ENCODE assay signal across 16 cellular contexts in the genomic region with DNA sequence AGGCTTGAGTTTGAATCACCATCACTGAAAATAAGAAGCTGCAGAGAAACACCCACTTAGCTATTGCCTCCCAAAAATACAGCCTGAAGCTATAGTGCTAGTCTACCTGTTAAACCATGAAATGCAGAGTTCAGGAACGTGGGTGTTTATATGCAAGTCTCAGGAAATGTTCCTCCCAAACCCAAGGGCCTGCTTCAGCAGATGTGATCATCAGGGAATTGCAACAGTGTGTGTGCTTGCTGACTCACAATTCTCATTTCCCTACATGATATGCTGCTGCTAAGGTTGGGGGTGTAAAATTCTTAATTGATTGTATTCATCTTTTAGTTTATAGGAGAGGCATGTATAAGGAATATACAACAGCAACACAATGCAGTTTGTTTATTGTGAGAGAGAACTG. TPM values are rescaled to one million over a fixed set of nuclear protein-coding genes. Genes with fewer than 3 reads are reported as not detected.
A peak's percentile ranks its signal among the peaks of the same experiment; 100 is the strongest.
DNase-seq lines count a peak whose midpoint lies in the region; ATAC-seq and TF ChIP-seq lines count a peak whose summit lies in the region.
"Had no signal": no experiment of that assay in that cellular context is flagged by ENCODE, and none has a peak within 500 bp of the region (broad histone marks: within the 10 kb centered on the region; RNA-seq: fewer than 3 reads in every experiment).

No MANE protein-coding gene starts in this region.

- no peak overlapping the region for H2AFZ ChIP-seq in neuronal stem cell (ENCODE audit: low read length)

- no peak overlapping the region for H3K4me3 ChIP-seq in breast epithelium
- H3K4me3 ChIP-seq in foreskin fibroblast (ENCODE audit: low read depth in 1 of 2, low read length in 2 of 2), result no peak overlapping the region
- no peak overlapping the region for H3K4me3 ChIP-seq in neuronal stem cell (ENCODE audit: low read length in 2 of 2)
- H3K4me3 ChIP-seq in SJCRH30, result no peak overlapping the region
- H3K4me3 ChIP-seq in lower lobe of right lung, result no peak overlapping the region
- H3K4me3 ChIP-seq in left ventricle myocardium inferior, result no peak overlapping the region
- H3K4me3 ChIP-seq: BLaER1, gastroesophageal sphincter, GM12878 had no signal

- H3K4me2 ChIP-seq in neuronal stem cell (ENCODE audit: insufficient read depth, low read length, poor library complexity, severe bottlenecking), result no peak overlapping the region
- H3K4me2 ChIP-seq: BLaER1 had no signal

- H3K9ac ChIP-seq in neuronal stem cell (ENCODE audit: low read depth, low read length, poor library complexity), result no peak overlapping the region
- H3K9ac ChIP-seq: BLaER1 had no signal

- H3K4me3 Mint-ChIP-seq in MCF 10A (ENCODE audit: unreplicated experiment), result peak overlapping the region; percentile 25
- no peak overlapping the region for H3K4me3 Mint-ChIP-seq in activated T-helper 17 cell treated with anti-CD3 and anti-CD28 coated beads, Interleukin-2, amount 50 U/mL, for 72 hours

- no peak overlapping the region for H2BK12ac ChIP-seq in neuronal stem cell (ENCODE audit: low read length)

- TF ChIP-seq CTCF in MCF 10A (IDR thresholded peaks at IDR 0.05; ENCODE audit: unreplicated experiment) (no peak), breast epithelium (IDR thresholded peaks at IDR 0.05) (no peak), foreskin fibroblast (IDR thresholded peaks at IDR 0.05; ENCODE audit: low read depth, low read length) (no peak), lower lobe of right lung (IDR thresholded peaks at IDR 0.05) (no peak), left ventricle myocardium inferior (IDR thresholded peaks at IDR 0.05; ENCODE audit: borderline replicate concordance) (no peak)

- no peak overlapping the region for H3K18ac ChIP-seq in neuronal stem cell (ENCODE audit: low read length)

- no peak overlapping the region for H3K23ac ChIP-seq in neuronal stem cell (ENCODE audit: low read depth, low read length, poor library complexity)

- H3K27ac ChIP-seq in breast epithelium (no peak overlapping the region), neuronal stem cell (replicated peaks; ENCODE audit: low read length) (no peak overlapping the region), SJCRH30 (no peak overlapping the region), lower lobe of right lung (no peak overlapping the region), left ventricle myocardium inferior (replicated peaks) (no peak overlapping the region)
- H3K27ac ChIP-seq: BLaER1, gastroesophageal sphincter had no signal

- ATAC-seq in activated T-helper 17 cell treated with anti-CD3 and anti-CD28 coated beads, Interleukin-2, amount 50 U/mL, for 72 hours (replicated peaks), result peak; percentile 68
- no peak for ATAC-seq in lower lobe of right lung
- ATAC-seq: gastroesophageal sphincter; GM12878; stimulated activated naive CD8-positive, alpha-beta T cell treated with anti-CD3 and anti-CD28 coated beads, Interleukin-15, Interleukin-2, amounts not matched to agents 100 U/mL and 50 U/mL, for 24 hours had no signal

- no peak overlapping the region for H2BK15ac ChIP-seq in neuronal stem cell (ENCODE audit: low read length)

- no peak overlapping the region for H4K8ac ChIP-seq in neuronal stem cell (ENCODE audit: low read depth, low read length)

- no peaks in the 10 kb centered on the region for H3K27me3 ChIP-seq in breast epithelium
- no peaks in the 10 kb centered on the region for H3K27me3 ChIP-seq in neuronal stem cell (ENCODE audit: control insufficient read depth in 3 of 3, insufficient read depth in 3 of 3, low read depth in 1 of 3, low read length in 3 of 3)
- H3K27me3 ChIP-seq in SJCRH30, result no peaks in the 10 kb centered on the region
- H3K27me3 ChIP-seq in lower lobe of right lung (ENCODE audit: low read depth), result no peaks in the 10 kb centered on the region
- no peaks in the 10 kb centered on the region for H3K27me3 ChIP-seq in left ventricle myocardium inferior (ENCODE audit: low read depth)
- H3K27me3 ChIP-seq: BLaER1, gastroesophageal sphincter had no signal

- H3K27ac Mint-ChIP-seq in MCF 10A (ENCODE audit: low read depth, unreplicated experiment), result peak overlapping the region; percentile 42
- peak overlapping the region; percentile 25 for H3K27ac Mint-ChIP-seq in activated T-helper 17 cell treated with anti-CD3 and anti-CD28 coated beads, Interleukin-2, amount 50 U/mL, for 72 hours

- H3K4me1 Mint-ChIP-seq in MCF 10A (ENCODE audit: insufficient read depth, unreplicated experiment), result peaks cover 8% of the 10 kb centered on the region
- H3K4me1 Mint-ChIP-seq in activated T-helper 17 cell treated with anti-CD3 and anti-CD28 coated beads, Interleukin-2, amount 50 U/mL, for 72 hours, result no peaks in the 10 kb centered on the region

- H3K36me3 ChIP-seq in breast epithelium, result no peaks in the 10 kb centered on the region
- peaks cover 22 to 93% of the 10 kb centered on the region in 2 donors for H3K36me3 ChIP-seq in neuronal stem cell (replicated peaks in 1 of 2; ENCODE audit: control insufficient read depth in 2 of 2, insufficient read depth in 2 of 2, low read length in 2 of 2)
- peaks cover 91% of the 10 kb centered on the region for H3K36me3 ChIP-seq in SJCRH30
- peaks cover 96% of the 10 kb centered on the region for H3K36me3 ChIP-seq in lower lobe of right lung
- peaks cover 94% of the 10 kb centered on the region for H3K36me3 ChIP-seq in left ventricle myocardium inferior

- H3K4me1 ChIP-seq in breast epithelium (no peaks in the 10 kb centered on the region), neuronal stem cell (ENCODE audit: control insufficient read depth in 2 of 2, insufficient read depth in 1 of 2, low read depth in 1 of 2, low read length in 2 of 2) (no peaks in the 10 kb centered on the region), SJCRH30 (no peaks in the 10 kb centered on the region), lower lobe of right lung (no peaks in the 10 kb centered on the region), left ventricle myocardium inferior (no peaks in the 10 kb centered on the region)
- H3K4me1 ChIP-seq: BLaER1, gastroesophageal sphincter had no signal

- no TSS peak for BruUV-seq in MCF 10A (replicated peaks; lab: Mats Ljungman, UMichigan)

- no CpG with 5 or more reads among the region's 1 CpG for WGBS in neuronal stem cell (ENCODE audit: extremely low coverage in 2 of 2, insufficient read length in 2 of 2, insufficient replicate concordance in 1 of 2), 2 donors

- no peak overlapping the region for H4K91ac ChIP-seq in neuronal stem cell (ENCODE audit: low read depth, low read length, poor library complexity)

- intact Hi-C loops in MCF 10A (cut with micrococcal nuclease), result loop anchor here (2.0 kb wide), 1 partner anchor 61 kb away; a partner anchor contains a TSS
- intact Hi-C loops in breast epithelium (cut with DNase I; ENCODE audit: low total_unique reads), result no loop called here
- intact Hi-C loops in lower lobe of right lung (cut with DNase I), result no loop called here
- intact Hi-C loops in left ventricle myocardium inferior (cut with micrococcal nuclease), result no loop called here

- DNase-seq in MCF 10A (ENCODE audit: unreplicated experiment) (peak; percentile 87), breast epithelium (ENCODE audit: low spot score in 2 of 2) (no peak), foreskin fibroblast (peak; percentile 75 to 88), neuronal stem cell (ENCODE audit: low spot score) (no peak), SJCRH30 (no peak), lower lobe of right lung (no peak), left ventricle myocardium inferior (no peak)
- DNase-seq: activated CD4-positive, alpha-beta T cell treated with anti-CD3 and anti-CD28 coated beads, Interleukin-2, amount 50 U/mL, for 1 hour; midbrain; NCI-H345; stimulated activated CD4-positive, alpha-beta T cell treated with anti-CD3 and anti-CD28 coated beads, Interleukin-12 subunit alpha, Interleukin-12 subunit beta, amount 100 ng/mL, for 4 hours; stimulated activated naive CD8-positive, alpha-beta T cell treated with anti-CD3 and anti-CD28 coated beads, Interleukin-15, Interleukin-2, amounts not matched to agents 100 U/mL and 50 U/mL, for 24 hours had no signal

- POLR2A ChIA-PET in MCF 10A (lab: Yijun Ruan, JAX), result interaction anchor here (0.7 to 1.5 kb wide), 5 partner anchors 10 to 37 kb away, joined by 3 to 6 read pairs (median 4); no protein-coding TSS in a partner anchor

- peaks cover 1% of the 10 kb centered on the region for H3K79me1 ChIP-seq in neuronal stem cell (ENCODE audit: low read depth, low read length)

- no peak overlapping the region for H3K14ac ChIP-seq in neuronal stem cell (ENCODE audit: low read length)

- no peaks in the 10 kb centered on the region for H3K27me3 Mint-ChIP-seq in MCF 10A (ENCODE audit: insufficient read depth, unreplicated experiment)
- H3K27me3 Mint-ChIP-seq in activated T-helper 17 cell treated with anti-CD3 and anti-CD28 coated beads, Interleukin-2, amount 50 U/mL, for 72 hours, result no peaks in the 10 kb centered on the region

- H3K36me3 Mint-ChIP-seq in MCF 10A (ENCODE audit: insufficient read depth, unreplicated experiment), result peaks cover 78% of the 10 kb centered on the region
- H3K36me3 Mint-ChIP-seq in activated T-helper 17 cell treated with anti-CD3 and anti-CD28 coated beads, Interleukin-2, amount 50 U/mL, for 72 hours (ENCODE audit: low read depth), result peaks cover 96% of the 10 kb centered on the region

- no peaks in the 10 kb centered on the region for H3K9me3 Mint-ChIP-seq in MCF 10A (ENCODE audit: unreplicated experiment)
- no peaks in the 10 kb centered on the region for H3K9me3 Mint-ChIP-seq in activated T-helper 17 cell treated with anti-CD3 and anti-CD28 coated beads, Interleukin-2, amount 50 U/mL, for 72 hours

- TF ChIP-seq POLR2A in breast epithelium (IDR thresholded peaks at IDR 0.05), result no peak

- CTCF ChIA-PET in MCF 10A (lab: Yijun Ruan, JAX), result no interaction called here

- no peak overlapping the region for H2BK120ac ChIP-seq in neuronal stem cell (ENCODE audit: low read depth, low read length)

- H2BK5ac ChIP-seq in neuronal stem cell (ENCODE audit: low read length), result no peak overlapping the region

- no peak overlapping the region for H2AK5ac ChIP-seq in neuronal stem cell (ENCODE audit: low read depth, low read length)

- H3K9me3 ChIP-seq in breast epithelium (no peaks in the 10 kb centered on the region), neuronal stem cell (replicated peaks in 1 of 2; ENCODE audit: control insufficient read depth in 2 of 2, insufficient read depth in 1 of 2, low read depth in 1 of 2, low read length in 2 of 2) (no peaks in the 10 kb centered on the region), SJCRH30 (replicated peaks) (no peaks in the 10 kb centered on the region), lower lobe of right lung (no peaks in the 10 kb centered on the region), left ventricle myocardium inferior (replicated peaks) (no peaks in the 10 kb centered on the region)
- H3K9me3 ChIP-seq: BLaER1, gastroesophageal sphincter had no signal

- no peak overlapping the region for H3K4ac ChIP-seq in neuronal stem cell (ENCODE audit: low read length)

RNA-seq across cellular contexts. Expression of a gene that starts 49.6 kb away (rescaled TPM):
- total RNA-seq in MCF 10A (2022), result 79.4 and 83.7 TPM in 2 replicates
- 100 to 1,000 TPM in 2 of 3 donors, 10 to 100 TPM in 1; 98.1 to 178 (median 142) TPM for total RNA-seq in breast epithelium
- total RNA-seq in activated T-helper 17 cell treated with anti-CD3 and anti-CD28 coated beads, Interleukin-2, amount 50 U/mL, for 72 hours, result 100 to 1,000 TPM; 126 to 149 TPM
- polyA plus RNA-seq in neuronal stem cell (2013, experiment 1 of 2), result 52.1 TPM
- 48.7 TPM for polyA plus RNA-seq in neuronal stem cell (2013, experiment 2 of 2)
- total RNA-seq in SJCRH30 (2014; rRNA removed; shearing (Covaris generic)), result 191 and 217 TPM in 2 replicates
- 62.3 TPM for total RNA-seq in lower lobe of right lung
- total RNA-seq in left ventricle myocardium inferior, result 37.3 TPM

Comparison
In these comparisons a context has a peak if more than half of its experiments do, and no peak if none do; other contexts are left out.
1. DNase-seq: peak in MCF 10A (single experiment) and foreskin fibroblast (2 of 2); none in breast epithelium (0 of 2), neuronal stem cell (single experiment), SJCRH30 (0 of 2), lower lobe of right lung (single experiment) and left ventricle myocardium inferior (single experiment).